ENCODE assay signal across 8 cellular contexts in the genomic region with DNA sequence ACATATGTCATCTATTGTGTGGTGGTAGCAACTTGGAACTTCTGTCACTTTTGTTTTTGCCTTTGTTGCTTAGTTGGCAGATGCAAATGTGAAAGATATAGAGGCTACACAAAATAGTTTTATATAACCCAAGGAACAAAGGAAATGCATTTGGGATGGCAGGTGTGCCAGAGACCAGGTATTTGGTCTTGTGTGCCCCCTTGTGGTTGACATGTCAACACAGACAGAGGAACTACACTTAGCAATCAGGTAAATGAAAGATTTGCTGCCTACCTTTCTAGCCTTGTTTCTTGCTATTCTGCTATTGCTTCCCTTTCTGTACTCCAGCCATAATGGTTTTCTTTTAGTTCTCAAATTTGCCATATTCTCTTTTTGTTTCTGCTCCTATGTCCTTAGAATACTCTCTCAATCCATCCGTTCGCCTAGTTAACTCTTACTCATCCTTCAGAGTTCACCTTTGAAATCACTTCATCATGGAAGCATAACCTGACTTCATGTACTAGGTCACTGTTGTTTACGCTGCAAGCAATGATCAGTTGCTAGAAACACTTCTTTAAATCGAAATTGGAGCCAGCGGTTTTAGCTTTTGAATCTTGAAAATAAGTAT.
DNase-seq lines count a peak whose midpoint lies in the region; ATAC-seq and TF ChIP-seq lines count a peak whose summit lies in the region.

No MANE protein-coding gene starts in this region.

- ATAC-seq in GM19035 (IDR thresholded peaks at IDR 0.05; ENCODE audit: unreplicated experiment) (peak; percentile 56), HG03439 (IDR thresholded peaks at IDR 0.05; ENCODE audit: unreplicated experiment) (no peak), GM19328 (IDR thresholded peaks at IDR 0.05; ENCODE audit: unreplicated experiment) (no peak)

- no peak overlapping the region for H3K9ac ChIP-seq in mammary epithelial cell (ENCODE audit: insufficient read depth, low read length)

- H3K4me1 ChIP-seq in mammary epithelial cell (ENCODE audit: insufficient read depth, low read length): no peaks in the 10 kb centered on the region

- H3K36me3 Mint-ChIP-seq in nephron progenitor cell (ENCODE audit: low read depth): peaks cover 13% of the 10 kb centered on the region

- peaks cover 5% of the 10 kb centered on the region for H3K4me1 Mint-ChIP-seq in nephron progenitor cell

- WGBS in mammary epithelial cell (ENCODE audit: low coverage, missing lambda C conversion rate): 46% methylated on average over 5 of the region's 5 CpGs

- no peak overlapping the region for H3K27ac Mint-ChIP-seq in nephron progenitor cell

- in situ Hi-C loops in mammary epithelial cell (cut with MboI; ENCODE audit: low sequenced_read_pairs in 2 of 2): loop anchor here (5.0 to 25.0 kb wide), 3 partner anchors 77 to 365 kb away; no protein-coding TSS in a partner anchor

- no peak overlapping the region for H3K4me3 Mint-ChIP-seq in nephron progenitor cell

- no peaks in the 10 kb centered on the region for H4K20me1 ChIP-seq in mammary epithelial cell (ENCODE audit: insufficient read depth, low read length)

- H3K27ac ChIP-seq in C4-2B: no peak overlapping the region
- no peak overlapping the region for H3K27ac ChIP-seq in mammary epithelial cell (ENCODE audit: insufficient read depth, low read depth, low read length)

- DNase-seq in NCI-H1048 (lab: John Stamatoyannopoulos, UW): peak; percentile 25
- peak; percentile 51 for DNase-seq in mammary epithelial cell
- peak; percentile 29 for DNase-seq in nephron progenitor cell
- DNase-seq in MV-4-11 (lab: John Stamatoyannopoulos, UW): no peak

- peaks cover 30% of the 10 kb centered on the region for H3K9me3 Mint-ChIP-seq in nephron progenitor cell

- H3K36me3 ChIP-seq in mammary epithelial cell (ENCODE audit: insufficient read depth, low read length): no peaks in the 10 kb centered on the region

- peaks cover 2% of the 10 kb centered on the region for H3K27me3 Mint-ChIP-seq in nephron progenitor cell (ENCODE audit: low read depth, poor library complexity)

- BruUV-seq in mammary epithelial cell (replicated peaks; lab: Mats Ljungman, UMichigan): no TSS peak

- no peaks in the 10 kb centered on the region for H3K9me3 ChIP-seq in mammary epithelial cell (replicated peaks; ENCODE audit: insufficient read depth, low read length)

- no peaks in the 10 kb centered on the region for H3K27me3 ChIP-seq in mammary epithelial cell (ENCODE audit: insufficient read depth, low read length)

- no peak overlapping the region for H2AFZ ChIP-seq in mammary epithelial cell (ENCODE audit: low read depth, low read length)

- no peak overlapping the region for H3K4me3 ChIP-seq in mammary epithelial cell (replicated peaks in 1 of 3; ENCODE audit: insufficient read depth in 1 of 3, low read depth in 2 of 3, low read length in 3 of 3)

- dilution Hi-C loops in mammary epithelial cell (cut with HindIII; ENCODE audit: low sequenced_read_pairs): no loop called here

- no peak overlapping the region for H3K4me2 ChIP-seq in mammary epithelial cell (ENCODE audit: insufficient read depth, low read depth, low read length)

- TF ChIP-seq CTCF in C4-2B (conservative IDR thresholded peaks at IDR 0.05) (peak; percentile 81), mammary epithelial cell (conservative IDR thresholded peaks at IDR 0.05 in 1 of 2, IDR thresholded peaks at IDR 0.05 in 1 of 2; ENCODE audit: extremely low read depth in 1 of 2, insufficient read depth in 1 of 2, low read depth in 1 of 2, low read length in 2 of 2) (peak; percentile 75 to 78), nephron progenitor cell (IDR thresholded peaks at IDR 0.05) (peak; percentile 56)

- intact Hi-C loops in mammary epithelial cell (cut with micrococcal nuclease): loop anchor here (1.0 kb wide), 2 partner anchors 77 to 362 kb away; no protein-coding TSS in a partner anchor

- CTCF ChIA-PET in mammary epithelial cell (lab: Charles Lee; ENCODE audit: low non-redundant PET): no interaction called here

- H3K79me2 ChIP-seq in mammary epithelial cell (ENCODE audit: insufficient read depth, low read length): no peaks in the 10 kb centered on the region
